8 cellular contexts compared by ENCODE assay signal in the genomic region with DNA sequence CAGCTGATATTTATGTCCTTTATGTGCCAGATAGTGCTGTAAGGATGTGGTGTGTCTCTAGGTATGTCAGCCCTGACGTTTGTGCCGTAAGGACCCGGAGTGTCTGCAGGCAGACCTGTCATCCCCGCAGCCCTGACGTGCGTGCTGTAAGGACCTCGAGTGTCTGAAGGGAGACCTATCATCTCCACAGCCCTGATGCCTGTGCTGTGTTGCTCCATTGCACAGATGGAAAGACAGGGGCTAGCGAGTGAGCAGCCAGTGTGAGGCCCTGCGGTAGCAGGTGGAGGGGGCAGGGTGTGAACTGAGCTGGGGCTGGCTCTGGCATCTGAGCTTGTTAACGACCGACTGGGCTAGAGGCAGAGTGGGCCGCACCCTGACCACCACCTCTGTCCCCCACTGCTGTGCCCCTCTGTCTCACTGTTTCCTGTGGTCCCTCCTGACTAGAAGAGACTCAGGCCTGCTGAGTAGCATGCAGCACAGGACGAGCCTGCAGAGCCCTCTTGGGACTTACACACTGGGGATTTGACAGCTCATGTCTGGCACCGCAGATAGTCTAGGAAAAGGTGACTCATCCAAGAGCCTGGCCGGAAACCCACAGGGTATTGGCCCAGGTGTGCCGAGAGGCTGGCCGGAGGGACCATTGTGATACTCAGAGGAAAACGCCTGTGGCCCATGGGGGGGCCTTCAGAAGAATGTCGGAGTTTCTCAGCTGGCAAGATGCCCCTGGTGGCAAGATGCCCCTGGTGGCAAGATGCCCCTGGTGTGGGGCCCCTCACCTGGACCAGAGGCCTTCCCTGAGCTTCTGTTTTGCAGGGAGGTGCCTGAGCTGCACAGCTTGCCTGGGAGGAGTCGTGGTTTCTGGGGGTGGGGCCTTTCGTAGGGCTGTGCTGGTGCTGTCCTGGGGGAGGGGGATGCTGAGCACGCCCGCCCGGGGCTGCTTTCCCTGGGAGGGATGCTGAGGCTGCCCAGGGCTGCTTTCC. TPM values are rescaled to one million over a fixed set of nuclear protein-coding genes. Genes with fewer than 3 reads are reported as not detected.
DNase-seq lines count a peak whose midpoint lies in the region; ATAC-seq and TF ChIP-seq lines count a peak whose summit lies in the region.

No MANE protein-coding gene starts in this region.

- no peaks in the 10 kb centered on the region for H3K27me3 ChIP-seq in HL-60 (ENCODE audit: insufficient read depth, poor library complexity, severe bottlenecking)
- no peaks in the 10 kb centered on the region for H3K27me3 ChIP-seq in left lung
- H3K27me3 ChIP-seq in stomach = no peaks in the 10 kb centered on the region

- no peak for TF ChIP-seq EP300 in stomach (IDR thresholded peaks at IDR 0.05)

- intact Hi-C loops in left lung (cut with DNase I) = no loop called here
- intact Hi-C loops in stomach (cut with DNase I; ENCODE audit: low total_unique reads) = no loop called here

- no peak for TF ChIP-seq CTCF in HL-60 (IDR thresholded peaks at IDR 0.05; ENCODE audit: insufficient read depth, low read length)
- TF ChIP-seq CTCF in brain (conservative IDR thresholded peaks at IDR 0.05) = no peak
- no peak for TF ChIP-seq CTCF in left lung (IDR thresholded peaks at IDR 0.05)
- TF ChIP-seq CTCF in stomach (IDR thresholded peaks at IDR 0.05) = no peak

- H3K4me3 ChIP-seq in HL-60 (replicated peaks; ENCODE audit: insufficient read depth, low read length) (no peak overlapping the region), left lung (no peak overlapping the region), stomach (no peak overlapping the region)

- H3K9me3 ChIP-seq in T-helper 17 cell (ENCODE audit: control insufficient read depth, low read length, poor library complexity, severe bottlenecking) = no peaks in the 10 kb centered on the region
- H3K9me3 ChIP-seq in left lung = no peaks in the 10 kb centered on the region
- H3K9me3 ChIP-seq in stomach = no peaks in the 10 kb centered on the region

- WGBS in stomach, 5 donors = 45 to 58% (median 49%) methylated on average over 12 to 24 of the region's 24 CpGs

- no peaks in the 10 kb centered on the region for H3K27me3 Mint-ChIP-seq in T-helper 17 cell
- no peaks in the 10 kb centered on the region for H3K27me3 Mint-ChIP-seq in brain

- H3K9me3 Mint-ChIP-seq in brain = no peaks in the 10 kb centered on the region

- H3K36me3 ChIP-seq in left lung (no peaks in the 10 kb centered on the region), stomach (no peaks in the 10 kb centered on the region)

- H3K4me1 ChIP-seq in left lung (peaks cover 28 to 52% of the 10 kb centered on the region in 2 donors), stomach (peaks cover 41 to 58% (median 53%) of the 10 kb centered on the region in 4 donors)

- H3K4me1 Mint-ChIP-seq in T-helper 17 cell (peaks cover 17% of the 10 kb centered on the region), brain (peaks cover 5% of the 10 kb centered on the region)

- H3K36me3 Mint-ChIP-seq in T-helper 17 cell (ENCODE audit: low read depth) (no peaks in the 10 kb centered on the region), brain (no peaks in the 10 kb centered on the region)

- TF ChIP-seq POLR2A in stomach (IDR thresholded peaks at IDR 0.05) = no peak

- DNase-seq in GF-D8 (lab: John Stamatoyannopoulos, UW) (peak; percentile 73), HL-60 (ENCODE audit: low read depth in 1 of 2, low spot score in 1 of 2) (peak; percentile 83 to 87), T-helper 17 cell (no peak), left lung (peak; percentile 68 to 77), stomach (peak; percentile 66), dedifferentiated amniotic fluid mesenchymal stem cell (ENCODE audit: extremely low spot score) (no peak)

- peak; percentile 65 for ATAC-seq in GM21423 (IDR thresholded peaks at IDR 0.05; ENCODE audit: unreplicated experiment)
- peak; percentile 73 for ATAC-seq in T-helper 17 cell
- ATAC-seq in left lung = peak; percentile 81

- peak overlapping the region; percentile 75 for H3K4me3 Mint-ChIP-seq in T-helper 17 cell
- no peak overlapping the region for H3K4me3 Mint-ChIP-seq in brain

- H3K27ac ChIP-seq in HL-60 (replicated peaks) = peak overlapping the region; percentile 23
- no peak overlapping the region for H3K27ac ChIP-seq in left lung
- H3K27ac ChIP-seq in stomach = peak overlapping the region; percentile 5 to 64 (median 40)

- no peak overlapping the region for H3K27ac Mint-ChIP-seq in T-helper 17 cell
- H3K27ac Mint-ChIP-seq in brain = peak overlapping the region in 4 of 5 experiments; percentile 17 to 75 (median 60)

RNA-seq across cellular contexts. Expression of a gene that starts 34.3 kb away (rescaled TPM):
- total RNA-seq in T-helper 17 cell (10 to 100 TPM; 17.6 to 24.7 TPM), left lung (10 to 100 TPM; 32.0 to 37.0 TPM), stomach (10 to 100 TPM; 30.4 to 72.3 (median 50.6) TPM)
- polyA plus RNA-seq in brain (ENCODE audit: insufficient read depth, low read depth, low replicate concordance) (17.6 TPM), stomach (10 to 100 TPM; 17.2 to 22.1 (median 21.8) TPM)

Comparison
In these comparisons a context has a peak if more than half of its experiments do, and no peak if none do; other contexts are left out.
1. DNase-seq: peak in GF-D8 (single experiment), HL-60 (2 of 2), left lung (2 of 2) and stomach (single experiment); none in T-helper 17 cell (0 of 3) and dedifferentiated amniotic fluid mesenchymal stem cell (single experiment).
2. H3K27ac ChIP-seq: peak in HL-60 (single experiment) and stomach (5 of 5); none in left lung (0 of 2).
3. Peak in every context shown above with its lines, with median percentiles within 50 percentile points of each other: ATAC-seq.